ENCODE assay signal across 20 cellular contexts in genomic region chr12:46891306-46891705, GRCh38.
A peak's percentile ranks its signal among the peaks of the same experiment; 100 is the strongest.
DNase-seq lines count a peak whose midpoint lies in the region; ATAC-seq lines count a peak whose summit lies in the region.
"Had no signal": no experiment of that assay in that cellular context is flagged by ENCODE, and none has a peak within 500 bp of the region (broad histone marks: within the 10 kb centered on the region; RNA-seq: fewer than 3 reads in every experiment).

No MANE protein-coding gene starts in this region.

- no peaks in the 10 kb centered on the region for H3K9me3 ChIP-seq in MG63
- H3K9me3 ChIP-seq: Caco-2, mucosa of descending colon, neutrophil, right lobe of liver had no signal

- DNase-seq in Daoy (ENCODE audit: low read depth): peak; percentile 6
- peak; percentile 49 for DNase-seq in MG63
- peak; percentile 8 for DNase-seq in fibroblast of gingiva (ENCODE audit: low read depth)
- peak; percentile 61 for DNase-seq in myocyte (ENCODE audit: low read depth)
- DNase-seq in NCI-H748 treated with DMSO at 0.1 percent for 48 hours (lab: John Stamatoyannopoulos, UW): no peak
- DNase-seq in ecto neural progenitor cell (ENCODE audit: low spot score): no peak
- DNase-seq in posterior cingulate gyrus: no peak
- DNase-seq: activated CD4-positive, alpha-beta T cell treated with anti-CD3 and anti-CD28 coated beads for 1 hour; AML-193; Caco-2; effector memory CD8-positive, alpha-beta T cell; foreskin keratinocyte; Kasumi-1; mucosa of descending colon; right lobe of liver; stimulated activated CD4-positive, alpha-beta T cell treated with anti-CD3 and anti-CD28 coated beads, Interleukin-1b, Interleukin-23, amount 100 ng/mL, for 48 hours; T1000 had no signal

- H3K27me3 ChIP-seq in MG63: no peaks in the 10 kb centered on the region
- H3K27me3 ChIP-seq: foreskin keratinocyte, neutrophil, right lobe of liver had no signal

- H3K36me3 ChIP-seq in MG63: 0 out of 2 replicates have a peak, but pooled peaks cover 2% of the 10 kb centered on the region
- H3K36me3 ChIP-seq: neutrophil, right lobe of liver had no signal

- intact Hi-C loops in posterior cingulate gyrus (cut with DNase I): no loop called here

- ATAC-seq in HG03108 (IDR thresholded peaks at IDR 0.05; ENCODE audit: unreplicated experiment): no peak
- ATAC-seq: effector memory CD8-positive, alpha-beta T cell; foreskin keratinocyte; mucosa of descending colon had no signal

- no peak overlapping the region for H3K4me3 ChIP-seq in MG63
- H3K4me3 ChIP-seq: mucosa of descending colon, right lobe of liver, SK-N-MC had no signal

Comparison
In these comparisons a context has a peak if more than half of its experiments do, and no peak if none do; other contexts are left out.
1. DNase-seq: peak in Daoy (single experiment), MG63 (single experiment), fibroblast of gingiva (single experiment) and myocyte (single experiment); none in NCI-H748 treated with DMSO at 0.1 percent for 48 hours (single experiment), ecto neural progenitor cell (single experiment) and posterior cingulate gyrus (0 of 10).